ENCODE assay signal across 11 cellular contexts in genomic region chr22:38490915-38491314, GRCh38. TPM values are rescaled to one million over a fixed set of nuclear protein-coding genes. Genes with fewer than 3 reads are reported as not detected.
DNase-seq lines count a peak whose midpoint lies in the region; ATAC-seq and TF ChIP-seq lines count a peak whose summit lies in the region.
"Had no signal": no experiment of that assay in that cellular context is flagged by ENCODE, and none has a peak within 500 bp of the region (broad histone marks: within the 10 kb centered on the region; RNA-seq: fewer than 3 reads in every experiment).

No MANE protein-coding gene starts in this region.

- H3K27me3 ChIP-seq in HUES48 (ENCODE audit: control insufficient read depth, insufficient read depth, low read length) = no peaks in the 10 kb centered on the region

- no peak overlapping the region for H3K4me3 Mint-ChIP-seq in activated naive CD8-positive, alpha-beta T cell treated with anti-CD3 and anti-CD28 coated beads for 36 hours
- H3K4me3 Mint-ChIP-seq in immature natural killer cell = no peak overlapping the region
- H3K4me3 Mint-ChIP-seq in stimulated activated memory B cell treated with anti-CD40 and anti-IgM and Interleukin-4, amounts not matched to agents 10 μg/mL and 1 μg/mL and 100 μg/mL, for 72 hours = no peak overlapping the region
- H3K4me3 Mint-ChIP-seq: memory B cell had no signal

- H3K9ac ChIP-seq in HUES48 (ENCODE audit: low read depth, low read length) = no peak overlapping the region

- H3K9me3 ChIP-seq in HUES48 (ENCODE audit: control insufficient read depth, insufficient read depth, low read length) = no peaks in the 10 kb centered on the region

- H3K36me3 Mint-ChIP-seq in activated naive CD8-positive, alpha-beta T cell treated with anti-CD3 and anti-CD28 coated beads for 36 hours = peaks cover 72% of the 10 kb centered on the region
- peaks cover 13 to 72% (median 52%) of the 10 kb centered on the region in 3 donors for H3K36me3 Mint-ChIP-seq in immature natural killer cell
- H3K36me3 Mint-ChIP-seq in stimulated activated memory B cell treated with anti-CD40 and anti-IgM and Interleukin-4, amounts not matched to agents 10 μg/mL and 1 μg/mL and 100 μg/mL, for 72 hours = peaks cover 49% of the 10 kb centered on the region

- ATAC-seq in stimulated activated memory B cell treated with anti-CD40 and anti-IgM and Interleukin-4, amounts not matched to agents 10 μg/mL and 1 μg/mL and 100 μg/mL, for 72 hours = no peak

- peaks cover 99% of the 10 kb centered on the region for H3K36me3 ChIP-seq in HUES48 (ENCODE audit: control insufficient read depth, insufficient read depth, low read length)

- POLR2A ChIA-PET in HEK293T (lab: Yijun Ruan, JAX) = interaction anchor here (2.1 kb wide), 1 partner anchor 16 kb away, joined by 5 read pairs; no protein-coding TSS in a partner anchor

- no peaks in the 10 kb centered on the region for H3K9me3 Mint-ChIP-seq in activated naive CD8-positive, alpha-beta T cell treated with anti-CD3 and anti-CD28 coated beads for 36 hours
- no peaks in the 10 kb centered on the region for H3K9me3 Mint-ChIP-seq in immature natural killer cell
- H3K9me3 Mint-ChIP-seq in stimulated activated memory B cell treated with anti-CD40 and anti-IgM and Interleukin-4, amounts not matched to agents 10 μg/mL and 1 μg/mL and 100 μg/mL, for 72 hours = no peaks in the 10 kb centered on the region
- H3K9me3 Mint-ChIP-seq: memory B cell had no signal

- H3K27me3 Mint-ChIP-seq in activated naive CD8-positive, alpha-beta T cell treated with anti-CD3 and anti-CD28 coated beads for 36 hours = no peaks in the 10 kb centered on the region
- peaks cover 2 to 3% (median 2%) of the 10 kb centered on the region in 3 donors for H3K27me3 Mint-ChIP-seq in immature natural killer cell (ENCODE audit: low read depth in 3 of 3)
- H3K27me3 Mint-ChIP-seq in stimulated activated memory B cell treated with anti-CD40 and anti-IgM and Interleukin-4, amounts not matched to agents 10 μg/mL and 1 μg/mL and 100 μg/mL, for 72 hours = no peaks in the 10 kb centered on the region
- H3K27me3 Mint-ChIP-seq: memory B cell had no signal

- CTCF ChIA-PET in HEK293T (lab: Yijun Ruan, JAX) = interaction anchor here (1.6 kb wide), 1 partner anchor 11 kb away, joined by 4 read pairs; no protein-coding TSS in a partner anchor

- H3K4me3 ChIP-seq in HUES48 (ENCODE audit: low read depth, low read length) = no peak overlapping the region

- peaks cover 60% of the 10 kb centered on the region for H3K4me1 Mint-ChIP-seq in activated naive CD8-positive, alpha-beta T cell treated with anti-CD3 and anti-CD28 coated beads for 36 hours
- peaks cover 25 to 60% of the 10 kb centered on the region in 2 donors for H3K4me1 Mint-ChIP-seq in immature natural killer cell
- peaks cover 11% of the 10 kb centered on the region for H3K4me1 Mint-ChIP-seq in stimulated activated memory B cell treated with anti-CD40 and anti-IgM and Interleukin-4, amounts not matched to agents 10 μg/mL and 1 μg/mL and 100 μg/mL, for 72 hours

- DNase-seq in activated naive CD8-positive, alpha-beta T cell treated with anti-CD3 and anti-CD28 coated beads for 36 hours = no peak
- no peak for DNase-seq in immature natural killer cell
- DNase-seq in foreskin melanocyte = no peak
- DNase-seq in HEK293T (ENCODE audit: extremely low spot score) = no peak
- DNase-seq in DMS79 (lab: John Stamatoyannopoulos, UW) = no peak
- DNase-seq in Kasumi-1 (lab: John Stamatoyannopoulos, UW) = no peak
- DNase-seq: Karpas-422 had no signal

- peak overlapping the region; percentile 23 for H3K27ac ChIP-seq in HUES48 (ENCODE audit: low read depth, low read length)

- peak overlapping the region; percentile 90 for H3K27ac Mint-ChIP-seq in activated naive CD8-positive, alpha-beta T cell treated with anti-CD3 and anti-CD28 coated beads for 36 hours
- H3K27ac Mint-ChIP-seq in immature natural killer cell = peak overlapping the region in 4 of 6 donors; percentile 57 to 79 (median 76)
- peak overlapping the region; percentile 51 for H3K27ac Mint-ChIP-seq in stimulated activated memory B cell treated with anti-CD40 and anti-IgM and Interleukin-4, amounts not matched to agents 10 μg/mL and 1 μg/mL and 100 μg/mL, for 72 hours
- H3K27ac Mint-ChIP-seq: memory B cell had no signal

- peaks cover 15% of the 10 kb centered on the region; the same call in 1 of the 2 replicates for H3K4me1 ChIP-seq in HUES48 (ENCODE audit: control insufficient read depth, insufficient read depth, low read length)

TF ChIP-seq in HEK293T, 16 proteins besides CTCF, POLR2A, EP300 and RAD21:
- TF ChIP-seq FOXM1 (IDR thresholded peaks at IDR 0.05; ENCODE audit: borderline replicate concordance) = no peak
- no peak for TF ChIP-seq HDGF (IDR thresholded peaks at IDR 0.05; ENCODE audit: borderline replicate concordance)
- TF ChIP-seq TARDBP (IDR thresholded peaks at IDR 0.05) = no peak
- no peak for TF ChIP-seq FOXK2 (IDR thresholded peaks at IDR 0.05)
- no peak for TF ChIP-seq LEF1 (IDR thresholded peaks at IDR 0.05; ENCODE audit: borderline replicate concordance)
- TF ChIP-seq SUZ12 (IDR thresholded peaks at IDR 0.05) = no peak
- TF ChIP-seq ARNT (IDR thresholded peaks at IDR 0.05) = no peak
- no peak for TF ChIP-seq L3MBTL2 (conservative IDR thresholded peaks at IDR 0.05)
- TF ChIP-seq SP1 (IDR thresholded peaks at IDR 0.05) = no peak
- TF ChIP-seq BHLHE40 (IDR thresholded peaks at IDR 0.05; ENCODE audit: borderline replicate concordance) = no peak
- TF ChIP-seq ELF4 (IDR thresholded peaks at IDR 0.05) = no peak
- no peak for TF ChIP-seq PKNOX1 (IDR thresholded peaks at IDR 0.05)
- TF ChIP-seq NFRKB (IDR thresholded peaks at IDR 0.05) = no peak
- no peak for TF ChIP-seq CTBP1 (IDR thresholded peaks at IDR 0.05; ENCODE audit: borderline replicate concordance)
- TF ChIP-seq ZNF384 (IDR thresholded peaks at IDR 0.05) = no peak
- no peak for TF ChIP-seq FOXA1 (IDR thresholded peaks at IDR 0.05)

RNA-seq across cellular contexts. Expression of gene DDX17, which starts 15.2 kb away (rescaled TPM):
- total RNA-seq in activated naive CD8-positive, alpha-beta T cell treated with anti-CD3 and anti-CD28 coated beads for 36 hours = 100 to 1,000 TPM; 254 to 256 TPM
- 10 to 100 TPM; 25.9 to 59.1 (median 26.9) TPM for polyA plus RNA-seq in immature natural killer cell

RNA-seq across cellular contexts. Expression of gene KDELR3, which starts 23.0 kb away (rescaled TPM):
- total RNA-seq in activated naive CD8-positive, alpha-beta T cell treated with anti-CD3 and anti-CD28 coated beads for 36 hours = 1 to 10 TPM in 1 of 2 experiments, under 1 TPM in 1; 0.72 to 1.3 TPM
- under 1 TPM in 1 of 3 donors, not detected in 2; 0.56 TPM for polyA plus RNA-seq in immature natural killer cell

RNA-seq across cellular contexts. Expression of gene KCNJ4, which starts 35.9 kb away (rescaled TPM):
- not detected for total RNA-seq in activated naive CD8-positive, alpha-beta T cell treated with anti-CD3 and anti-CD28 coated beads for 36 hours
- not detected for polyA plus RNA-seq in immature natural killer cell
- total RNA-seq: subcutaneous adipose tissue had no signal
